ENCODE assay signal across 12 cellular contexts in genomic region chr10:73589538-73590126, GRCh38. TPM values are rescaled to one million over a fixed set of nuclear protein-coding genes. Genes with fewer than 3 reads are reported as not detected.
DNase-seq lines count a peak whose midpoint lies in the region; ATAC-seq and TF ChIP-seq lines count a peak whose summit lies in the region.
"Had no signal": no experiment of that assay in that cellular context is flagged by ENCODE, and none has a peak within 500 bp of the region (broad histone marks: within the 10 kb centered on the region; RNA-seq: fewer than 3 reads in every experiment).

No MANE protein-coding gene starts in this region.

- H2AFZ ChIP-seq in SK-N-SH (ENCODE audit: low read depth): no peak overlapping the region

- intact Hi-C loops in Caco-2 (cut with micrococcal nuclease; ENCODE audit: unreplicated experiment): loop anchor here (5.0 kb wide), 1 partner anchor 53 kb away; the partner anchor contains the start of gene MYOZ1

- CTCF ChIA-PET in Caco-2 (lab: Charles Lee): no interaction called here
- CTCF ChIA-PET in SK-N-SH (lab: Yijun Ruan, JAX): interaction anchor here (0.9 to 2.0 kb wide), 3 partner anchors 12 to 87 kb away, joined by 3 to 6 read pairs (median 3); no protein-coding TSS in a partner anchor
- CTCF ChIA-PET in activated CD8-positive, alpha-beta memory T cell treated with anti-CD3 and anti-CD28 coated beads, Interleukin-2, amount 10 ng/mL, durations not matched to agents 7 days and 5 days (lab: Charles Lee): interaction anchor here (2.5 kb wide), 1 partner anchor 60 kb away, joined by 9 read pairs; no protein-coding TSS in a partner anchor

- H3K27me3 ChIP-seq in Caco-2 (replicated peaks; ENCODE audit: control insufficient read depth, insufficient read depth, low read length) (no peaks in the 10 kb centered on the region), SK-N-SH (ENCODE audit: insufficient read depth) (no peaks in the 10 kb centered on the region)

- peak overlapping the region; percentile 69 for H3K27ac Mint-ChIP-seq in Caco-2 (ENCODE audit: unreplicated experiment)
- H3K27ac Mint-ChIP-seq in activated CD8-positive, alpha-beta memory T cell treated with anti-CD3 and anti-CD28 coated beads, Interleukin-2, amount 10 ng/mL, durations not matched to agents 7 days and 5 days: no peak overlapping the region
- H3K27ac Mint-ChIP-seq: activated T-cell treated with anti-CD3 and anti-CD28 coated beads, Interleukin-2, amount 50 U/mL, for 72 hours; CD8-positive, alpha-beta T cell had no signal

- peaks cover 35% of the 10 kb centered on the region for H3F3A ChIP-seq in SK-N-SH (replicated peaks; ENCODE audit: insufficient read depth)

- H3K9me3 ChIP-seq in Caco-2: peaks cover 5% of the 10 kb centered on the region; the same call in 1 of the 2 replicates
- H3K9me3 ChIP-seq in SK-N-SH: no peaks in the 10 kb centered on the region

- peak overlapping the region; percentile 28; the same call in 1 of the 2 replicates for H3K4me2 ChIP-seq in SK-N-SH

- no peaks in the 10 kb centered on the region; the same call in 1 of the 2 replicates for H3K79me2 ChIP-seq in SK-N-SH (ENCODE audit: insufficient read depth)

- peaks cover 53% of the 10 kb centered on the region for H3K4me1 Mint-ChIP-seq in Caco-2 (ENCODE audit: low read depth, unreplicated experiment)
- H3K4me1 Mint-ChIP-seq in activated CD8-positive, alpha-beta memory T cell treated with anti-CD3 and anti-CD28 coated beads, Interleukin-2, amount 10 ng/mL, durations not matched to agents 7 days and 5 days: peaks cover 16% of the 10 kb centered on the region

- H3K9ac ChIP-seq in SK-N-SH: no peak overlapping the region

- DNase-seq in Caco-2: no peak
- no peak for DNase-seq in SK-N-SH
- DNase-seq in globus pallidus (ENCODE audit: low spot score): peak; percentile 95
- DNase-seq in occipital lobe (lab: John Stamatoyannopoulos, UW): peak; percentile 22
- no peak for DNase-seq in activated CD4-positive, CD25-positive, alpha-beta regulatory T cell (lab: John Stamatoyannopoulos, UW)
- no peak for DNase-seq in activated CD8-positive, alpha-beta memory T cell treated with anti-CD3 and anti-CD28 coated beads, Interleukin-2, amount 10 ng/mL, durations not matched to agents 7 days and 5 days
- DNase-seq in effector CD8-positive, alpha-beta T cell (lab: John Stamatoyannopoulos, UW): no peak
- DNase-seq: activated T-cell treated with anti-CD3 and anti-CD28 coated beads, Interleukin-2, amount 50 U/mL, for 72 hours; CD8-positive, alpha-beta T cell; effector memory CD4-positive, alpha-beta T cell; T-helper 2 cell had no signal

- ATAC-seq in HG02981 (IDR thresholded peaks at IDR 0.05; ENCODE audit: unreplicated experiment): no peak
- ATAC-seq in activated CD8-positive, alpha-beta memory T cell treated with anti-CD3 and anti-CD28 coated beads, Interleukin-2, amount 10 ng/mL, durations not matched to agents 7 days and 5 days: no peak
- ATAC-seq: activated T-cell treated with anti-CD3 and anti-CD28 coated beads, Interleukin-2, amount 50 U/mL, for 72 hours; CD8-positive, alpha-beta T cell had no signal

- peak overlapping the region; percentile 20 for H3K4me3 ChIP-seq in Caco-2 (ENCODE audit: low read depth, low read length)
- no peak overlapping the region for H3K4me3 ChIP-seq in SK-N-SH (ENCODE audit: low read depth in 2 of 2, low read length in 1 of 2)

- no peaks in the 10 kb centered on the region for H3K27me3 Mint-ChIP-seq in Caco-2 (ENCODE audit: insufficient read depth, unreplicated experiment)
- no peaks in the 10 kb centered on the region for H3K27me3 Mint-ChIP-seq in activated CD8-positive, alpha-beta memory T cell treated with anti-CD3 and anti-CD28 coated beads, Interleukin-2, amount 10 ng/mL, durations not matched to agents 7 days and 5 days

- H3K36me3 ChIP-seq in Caco-2 (ENCODE audit: control insufficient read depth, insufficient read depth, low read length) (no peaks in the 10 kb centered on the region), SK-N-SH (replicated peaks in 1 of 2; ENCODE audit: control insufficient read depth in 1 of 2, insufficient read depth in 2 of 2, low read length in 1 of 2) (no peaks in the 10 kb centered on the region)

- H3K9me3 Mint-ChIP-seq in Caco-2 (ENCODE audit: unreplicated experiment): peaks cover 7% of the 10 kb centered on the region
- no peaks in the 10 kb centered on the region for H3K9me3 Mint-ChIP-seq in activated CD8-positive, alpha-beta memory T cell treated with anti-CD3 and anti-CD28 coated beads, Interleukin-2, amount 10 ng/mL, durations not matched to agents 7 days and 5 days (ENCODE audit: low read depth)
- H3K9me3 Mint-ChIP-seq: activated T-cell treated with anti-CD3 and anti-CD28 coated beads, Interleukin-2, amount 50 U/mL, for 72 hours; CD8-positive, alpha-beta T cell had no signal

- H3K36me3 Mint-ChIP-seq in Caco-2 (ENCODE audit: insufficient read depth, unreplicated experiment): peaks cover 5% of the 10 kb centered on the region
- H3K36me3 Mint-ChIP-seq in activated CD8-positive, alpha-beta memory T cell treated with anti-CD3 and anti-CD28 coated beads, Interleukin-2, amount 10 ng/mL, durations not matched to agents 7 days and 5 days: peaks cover 2% of the 10 kb centered on the region
- H3K36me3 Mint-ChIP-seq: CD8-positive, alpha-beta T cell had no signal

- H4K20me1 ChIP-seq in SK-N-SH (ENCODE audit: insufficient read depth): no peaks in the 10 kb centered on the region

- H3K9me2 ChIP-seq in SK-N-SH: no peaks in the 10 kb centered on the region

- no TSS peak for BruUV-seq in Caco-2 (replicated peaks; lab: Mats Ljungman, UMichigan)

- no peak for TF ChIP-seq EP300 in SK-N-SH (IDR thresholded peaks at IDR 0.05; ENCODE audit: borderline replicate concordance in 1 of 2, low read depth in 1 of 2, low read length in 1 of 2)

- H3K4me3 Mint-ChIP-seq in Caco-2 (ENCODE audit: unreplicated experiment): peak overlapping the region; percentile 60
- H3K4me3 Mint-ChIP-seq in activated CD8-positive, alpha-beta memory T cell treated with anti-CD3 and anti-CD28 coated beads, Interleukin-2, amount 10 ng/mL, durations not matched to agents 7 days and 5 days: no peak overlapping the region
- H3K4me3 Mint-ChIP-seq: activated T-cell treated with anti-CD3 and anti-CD28 coated beads, Interleukin-2, amount 50 U/mL, for 72 hours; CD8-positive, alpha-beta T cell had no signal

- TF ChIP-seq RAD21 in SK-N-SH (IDR thresholded peaks at IDR 0.05; ENCODE audit: low read length): no peak

- POLR2A ChIA-PET in Caco-2 (lab: Charles Lee): no interaction called here
- POLR2A ChIA-PET in SK-N-SH (lab: Yijun Ruan, JAX): no interaction called here

- H3K4me1 ChIP-seq in Caco-2 (peaks cover 58% of the 10 kb centered on the region), SK-N-SH (ENCODE audit: control insufficient read depth in 1 of 2, insufficient read depth in 2 of 2, low read depth in 1 of 2, low read length in 1 of 2) (peaks cover 2 to 35% of the 10 kb centered on the region in 2 experiments)

- 72% methylated on average over 3 of the region's 3 CpGs for WGBS in SK-N-SH (ENCODE audit: low lambda C conversion rate)

- peak overlapping the region in 1 of 2 experiments; percentile 30; a peak in 1 of 4 replicates for H3K27ac ChIP-seq in SK-N-SH (ENCODE audit: low read depth in 2 of 2, low read length in 1 of 2)

- TF ChIP-seq CTCF in Caco-2 (IDR thresholded peaks at IDR 0.05; ENCODE audit: insufficient read depth in 1 of 2, low read depth in 1 of 2, low read length in 1 of 2, severe bottlenecking in 1 of 2, unreplicated experiment in 1 of 2) (no peak), SK-N-SH (IDR thresholded peaks at IDR 0.05) (no peak)

TF ChIP-seq in SK-N-SH, 30 proteins besides CTCF, POLR2A, EP300 and RAD21:
- TF ChIP-seq EZH2phosphoT487 (IDR thresholded peaks at IDR 0.05; ENCODE audit: borderline replicate concordance, low read depth): no peak
- TF ChIP-seq MAX (IDR thresholded peaks at IDR 0.05; ENCODE audit: low read depth): 0 out of 2 replicates have a peak, but pooled peaks have one; percentile 24

RNA-seq across cellular contexts. Expression of gene USP54, which starts 1.5 kb away (rescaled TPM):
- 43.5 and 45.8 TPM in 2 replicates for total RNA-seq in Caco-2 (2022)
- polyA plus RNA-seq in SK-N-SH (2012; rRNA removed): 6.5 and 11.0 TPM in 2 replicates
- polyA plus RNA-seq in SK-N-SH (2012; cell fraction: cytosol; rRNA removed): 7.4 and 9.1 TPM in 2 replicates
- polyA plus RNA-seq in SK-N-SH (2012; cell fraction: nucleus; rRNA removed): 17.7 and 21.4 TPM in 2 replicates
- 31.7 TPM for total RNA-seq in occipital lobe
- total RNA-seq in activated CD8-positive, alpha-beta memory T cell treated with anti-CD3 and anti-CD28 coated beads, Interleukin-2, amount 10 ng/mL, durations not matched to agents 7 days and 5 days: 1 to 10 TPM; 3.5 to 6.7 TPM

RNA-seq across cellular contexts. Expression of gene MYOZ1, which starts 51.6 kb away (rescaled TPM):
- 0.35 and 0.52 TPM in 2 replicates for total RNA-seq in Caco-2 (2022)
- 0.24 and 0.26 TPM in 2 replicates for polyA plus RNA-seq in SK-N-SH (2012; rRNA removed)
- 0.21 TPM in 2 replicates for polyA plus RNA-seq in SK-N-SH (2012; cell fraction: cytosol; rRNA removed)
- 0.07 and 0.08 TPM in 2 replicates for polyA plus RNA-seq in SK-N-SH (2012; cell fraction: nucleus; rRNA removed)
- total RNA-seq in occipital lobe: 0.78 TPM
- total RNA-seq in activated CD8-positive, alpha-beta memory T cell treated with anti-CD3 and anti-CD28 coated beads, Interleukin-2, amount 10 ng/mL, durations not matched to agents 7 days and 5 days: not detected
- total RNA-seq: activated T-cell treated with anti-CD3 and anti-CD28 coated beads, Interleukin-2, amount 50 U/mL, for 72 hours; CD8-positive, alpha-beta T cell had no signal

Comparison
In these comparisons a context has a peak if more than half of its experiments do, and no peak if none do; other contexts are left out.
1. DNase-seq: peak in globus pallidus (single experiment) and occipital lobe (single experiment); none in Caco-2 (0 of 2), SK-N-SH (single experiment), activated CD4-positive, CD25-positive, alpha-beta regulatory T cell (0 of 4), activated CD8-positive, alpha-beta memory T cell treated with anti-CD3 and anti-CD28 coated beads, Interleukin-2, amount 10 ng/mL, durations not matched to agents 7 days and 5 days (single experiment) and effector CD8-positive, alpha-beta T cell (single experiment).